Comparison of ENCODE assay signal across 20 cellular contexts in the genomic region with DNA sequence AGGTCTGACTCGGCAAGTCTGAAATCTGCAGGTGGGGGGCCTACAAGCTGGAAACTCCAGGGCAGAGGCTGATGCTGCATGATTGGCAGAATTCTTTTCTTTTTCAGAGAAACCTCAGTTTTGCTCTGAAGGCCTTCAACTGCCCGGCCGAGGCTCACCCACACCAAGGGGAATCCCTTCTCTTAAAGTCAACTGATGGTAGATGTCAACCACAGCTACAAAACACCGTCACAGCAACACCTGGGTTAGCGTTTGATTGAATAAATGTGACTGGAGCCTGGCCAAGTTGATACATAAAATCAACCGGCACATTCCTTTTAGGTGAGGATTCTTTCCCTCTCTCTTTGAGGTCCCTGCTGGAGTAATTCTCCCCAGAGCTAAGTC. TPM values are rescaled to one million over a fixed set of nuclear protein-coding genes. Genes with fewer than 3 reads are reported as not detected.
DNase-seq lines count a peak whose midpoint lies in the region; ATAC-seq and TF ChIP-seq lines count a peak whose summit lies in the region.
"Had no signal": no experiment of that assay in that cellular context is flagged by ENCODE, and none has a peak within 500 bp of the region (broad histone marks: within the 10 kb centered on the region; RNA-seq: fewer than 3 reads in every experiment).

No MANE protein-coding gene starts in this region.

- H3K4me3 ChIP-seq in hepatocyte (no peak overlapping the region), sigmoid colon (no peak overlapping the region), GM23338 (no peak overlapping the region)
- H3K4me3 ChIP-seq: left ventricle myocardium inferior had no signal

- H3K4me2 ChIP-seq in hepatocyte (no peak overlapping the region), GM23338 (no peak overlapping the region)

- H4K20me1 ChIP-seq in hepatocyte (ENCODE audit: insufficient read depth, poor library complexity, severe bottlenecking) (no peaks in the 10 kb centered on the region), GM23338 (replicated peaks; ENCODE audit: insufficient read depth) (no peaks in the 10 kb centered on the region)

- no peak for TF ChIP-seq CTCF in RWPE1 (conservative IDR thresholded peaks at IDR 0.05; ENCODE audit: low read depth)
- no peak for TF ChIP-seq CTCF in hepatocyte (IDR thresholded peaks at IDR 0.05; ENCODE audit: poor library complexity)
- no peak for TF ChIP-seq CTCF in sigmoid colon (IDR thresholded peaks at IDR 0.05)
- TF ChIP-seq CTCF in GM23338 (conservative IDR thresholded peaks at IDR 0.05; ENCODE audit: low read depth in 2 of 2) = no peak

- no peaks in the 10 kb centered on the region for H3K27me3 ChIP-seq in hepatocyte
- no peaks in the 10 kb centered on the region for H3K27me3 ChIP-seq in sigmoid colon
- H3K27me3 ChIP-seq in GM23338 (ENCODE audit: insufficient read depth) = no peaks in the 10 kb centered on the region

- CTCF ChIA-PET in RWPE1 (lab: Yijun Ruan, JAX) = interaction anchor here (1.0 kb wide), 1 partner anchor 47 kb away, joined by 4 read pairs; no protein-coding TSS in a partner anchor

- no peaks in the 10 kb centered on the region for H3F3A ChIP-seq in GM23338 (replicated peaks; ENCODE audit: low read depth)

- H3K4me3 Mint-ChIP-seq in activated naive CD8-positive, alpha-beta T cell treated with anti-CD3 and anti-CD28 coated beads for 36 hours = no peak overlapping the region
- H3K4me3 Mint-ChIP-seq in GM23338 = no peak overlapping the region
- H3K4me3 Mint-ChIP-seq: T-helper 1 cell treated with Interleukin-12 subunit alpha and Interleukin-12 subunit beta and Interleukin-4 antibody, amounts not matched to agents 30 μg/mL and 1 μg/mL, for 36 hours had no signal

- H2AFZ ChIP-seq in hepatocyte (no peak overlapping the region), GM23338 (no peak overlapping the region)

- peaks cover 14% of the 10 kb centered on the region for H3K4me1 ChIP-seq in hepatocyte (ENCODE audit: insufficient read depth)
- H3K4me1 ChIP-seq in sigmoid colon = peaks cover 0 to 7% (median 0%) of the 10 kb centered on the region in 4 donors
- H3K4me1 ChIP-seq in GM23338 (ENCODE audit: insufficient read depth) = no peaks in the 10 kb centered on the region
- H3K4me1 ChIP-seq: Caco-2 had no signal

- no peak for TF ChIP-seq POLR2A in sigmoid colon (IDR thresholded peaks at IDR 0.05)

- peaks cover 31% of the 10 kb centered on the region for H3K4me1 Mint-ChIP-seq in activated naive CD8-positive, alpha-beta T cell treated with anti-CD3 and anti-CD28 coated beads for 36 hours
- peaks cover 6% of the 10 kb centered on the region; the same call in 2 of the 3 replicates for H3K4me1 Mint-ChIP-seq in GM23338

- no peak for TF ChIP-seq EP300 in sigmoid colon (IDR thresholded peaks at IDR 0.05)

- H3K9me3 ChIP-seq in hepatocyte (ENCODE audit: low read depth) = no peaks in the 10 kb centered on the region
- H3K9me3 ChIP-seq in sigmoid colon = no peaks in the 10 kb centered on the region
- H3K9me3 ChIP-seq: Caco-2, left ventricle myocardium inferior had no signal

- H3K27ac ChIP-seq in RWPE1 (peak overlapping the region; percentile 50), hepatocyte (peak overlapping the region; percentile 63), sigmoid colon (no peak overlapping the region), GM23338 (ENCODE audit: low read depth) (no peak overlapping the region)
- H3K27ac ChIP-seq: left ventricle myocardium inferior had no signal

- no peaks in the 10 kb centered on the region for H3K36me3 Mint-ChIP-seq in activated naive CD8-positive, alpha-beta T cell treated with anti-CD3 and anti-CD28 coated beads for 36 hours
- no peaks in the 10 kb centered on the region for H3K36me3 Mint-ChIP-seq in GM23338 (ENCODE audit: low read depth)

- 89% methylated on average over 6 of the region's 6 CpGs for WGBS in hepatocyte (ENCODE audit: low lambda C conversion rate, missing lambda C conversion rate)
- 19 to 66% methylated on average over 6 of the region's 6 CpGs for WGBS in sigmoid colon, 2 donors

- no peaks in the 10 kb centered on the region for H3K27me3 Mint-ChIP-seq in activated naive CD8-positive, alpha-beta T cell treated with anti-CD3 and anti-CD28 coated beads for 36 hours
- H3K27me3 Mint-ChIP-seq in GM23338 (ENCODE audit: insufficient read depth, low read depth, poor library complexity) = peaks cover 6% of the 10 kb centered on the region

- peak; percentile 77 for DNase-seq in LoVo (ENCODE audit: low spot score)
- peak; percentile 19 for DNase-seq in RWPE1 (ENCODE audit: low spot score)
- DNase-seq in hepatocyte (ENCODE audit: low spot score) = no peak
- peak; percentile 41 for DNase-seq in sigmoid colon
- DNase-seq in activated naive CD8-positive, alpha-beta T cell treated with anti-CD3 and anti-CD28 coated beads for 36 hours = no peak
- DNase-seq in OCI-M1 (lab: John Stamatoyannopoulos, UW) = no peak
- DNase-seq in GM23338 (ENCODE audit: low spot score) = no peak
- DNase-seq: amygdala; Caco-2; caudate nucleus; DND-41; GOT3; Kasumi-1; left ventricle myocardium inferior; NCI-H2107; NCI-H524 treated with DMSO at 0.1 percent for 48 hours; stimulated activated CD4-positive, alpha-beta T cell treated with anti-CD3 and anti-CD28 coated beads, Interleukin-12 subunit alpha, Interleukin-12 subunit beta, amount 100 ng/mL, for 4 hours had no signal

- POLR2A ChIA-PET in RWPE1 (lab: Yijun Ruan, JAX; ENCODE audit: low non-redundant PET) = no interaction called here

- intact Hi-C loops in sigmoid colon (cut with DNase I) = no loop called here

- no peak for ATAC-seq in HG03196 (IDR thresholded peaks at IDR 0.05; ENCODE audit: unreplicated experiment)
- no peak for ATAC-seq in GM23338
- ATAC-seq: esophagus mucosa had no signal

- H3K9me2 ChIP-seq in hepatocyte (replicated peaks; ENCODE audit: insufficient read depth) (no peaks in the 10 kb centered on the region), GM23338 (ENCODE audit: insufficient read depth) (no peaks in the 10 kb centered on the region)

- H3K79me2 ChIP-seq in hepatocyte = no peaks in the 10 kb centered on the region
- no peaks in the 10 kb centered on the region for H3K79me2 ChIP-seq in GM23338 (replicated peaks; ENCODE audit: insufficient read depth)

- no peak overlapping the region for H3K27ac Mint-ChIP-seq in activated naive CD8-positive, alpha-beta T cell treated with anti-CD3 and anti-CD28 coated beads for 36 hours
- no peak overlapping the region for H3K27ac Mint-ChIP-seq in GM23338
- H3K27ac Mint-ChIP-seq: T-helper 1 cell treated with Interleukin-12 subunit alpha and Interleukin-12 subunit beta and Interleukin-4 antibody, amounts not matched to agents 30 μg/mL and 1 μg/mL, for 36 hours had no signal

- no peaks in the 10 kb centered on the region for H3K36me3 ChIP-seq in hepatocyte (replicated peaks; ENCODE audit: insufficient read depth, low read depth)
- no peaks in the 10 kb centered on the region for H3K36me3 ChIP-seq in sigmoid colon
- H3K36me3 ChIP-seq in GM23338 (ENCODE audit: insufficient read depth) = no peaks in the 10 kb centered on the region
- H3K36me3 ChIP-seq: left ventricle myocardium inferior had no signal

- no peaks in the 10 kb centered on the region for H3K9me3 Mint-ChIP-seq in activated naive CD8-positive, alpha-beta T cell treated with anti-CD3 and anti-CD28 coated beads for 36 hours
- no peaks in the 10 kb centered on the region for H3K9me3 Mint-ChIP-seq in GM23338
- H3K9me3 Mint-ChIP-seq: T-helper 1 cell treated with Interleukin-12 subunit alpha and Interleukin-12 subunit beta and Interleukin-4 antibody, amounts not matched to agents 30 μg/mL and 1 μg/mL, for 36 hours had no signal

RNA-seq across cellular contexts. Expression of a gene that starts 15.2 kb away (rescaled TPM):
- 34.3 and 38.4 TPM in 2 replicates for total RNA-seq in hepatocyte
- polyA plus RNA-seq in hepatocyte = 11.3 TPM in 2 replicates
- total RNA-seq in sigmoid colon = 10 to 100 TPM; 23.8 to 67.9 (median 46.2) TPM
- polyA plus RNA-seq in sigmoid colon = 10 to 100 TPM in 1 of 3 donors, 1 to 10 TPM in 2; 7.8 to 15.5 (median 9.7) TPM
- 10 to 100 TPM; 13.8 to 14.7 TPM for total RNA-seq in activated naive CD8-positive, alpha-beta T cell treated with anti-CD3 and anti-CD28 coated beads for 36 hours
- 34.9 and 45.1 TPM in 2 replicates for total RNA-seq in GM23338 (2014; rRNA removed; shearing (Covaris generic))
- 12.3 and 14.3 TPM in 2 replicates for polyA plus RNA-seq in GM23338 (2016; fragmentation: Nextera tagmentation; extraction: Ambion mirVana)

RNA-seq across cellular contexts. Expression of a gene that starts 51.4 kb away (rescaled TPM):
- total RNA-seq in hepatocyte (29.4 and 33.3 TPM in 2 replicates), sigmoid colon (10 to 100 TPM in 3 of 4 donors, 1 to 10 TPM in 1; 9.1 to 19.7 (median 14.6) TPM)
- polyA plus RNA-seq in hepatocyte (50.1 and 60.0 TPM in 2 replicates), sigmoid colon (10 to 100 TPM; 12.4 to 14.1 (median 13.2) TPM), GM23338 (2016; fragmentation: Nextera tagmentation; extraction: Ambion mirVana) (23.9 and 26.5 TPM in 2 replicates)
- 10 to 100 TPM; 19.4 to 21.0 TPM for total RNA-seq in activated naive CD8-positive, alpha-beta T cell treated with anti-CD3 and anti-CD28 coated beads for 36 hours
- 33.7 and 35.2 TPM in 2 replicates for total RNA-seq in GM23338 (2014; rRNA removed; shearing (Covaris generic))

RNA-seq across cellular contexts. Expression of a gene that starts 57.7 kb away (rescaled TPM):
- total RNA-seq in hepatocyte (84.9 and 86.4 TPM in 2 replicates), sigmoid colon (10 to 100 TPM; 53.5 to 82.8 (median 64.8) TPM)
- polyA plus RNA-seq in hepatocyte (55.1 and 60.8 TPM in 2 replicates), sigmoid colon (10 to 100 TPM; 40.7 to 49.0 (median 48.6) TPM), GM23338 (2016; fragmentation: Nextera tagmentation; extraction: Ambion mirVana) (63.4 and 73.8 TPM in 2 replicates)
- 10 to 100 TPM; 41.4 to 42.5 TPM for total RNA-seq in activated naive CD8-positive, alpha-beta T cell treated with anti-CD3 and anti-CD28 coated beads for 36 hours
- 58.2 and 61.6 TPM in 2 replicates for total RNA-seq in GM23338 (2014; rRNA removed; shearing (Covaris generic))

Comparison
In these comparisons a context has a peak if more than half of its experiments do, and no peak if none do; other contexts are left out.
1. DNase-seq: peak in LoVo (single experiment), RWPE1 (single experiment) and sigmoid colon (single experiment); none in hepatocyte (single experiment), activated naive CD8-positive, alpha-beta T cell treated with anti-CD3 and anti-CD28 coated beads for 36 hours (single experiment), OCI-M1 (single experiment) and GM23338 (single experiment).
2. H3K27ac ChIP-seq: peak in RWPE1 (single experiment) and hepatocyte (single experiment); none in sigmoid colon (0 of 4) and GM23338 (single experiment).